ENCODE assay signal across 9 cellular contexts in the genomic region with DNA sequence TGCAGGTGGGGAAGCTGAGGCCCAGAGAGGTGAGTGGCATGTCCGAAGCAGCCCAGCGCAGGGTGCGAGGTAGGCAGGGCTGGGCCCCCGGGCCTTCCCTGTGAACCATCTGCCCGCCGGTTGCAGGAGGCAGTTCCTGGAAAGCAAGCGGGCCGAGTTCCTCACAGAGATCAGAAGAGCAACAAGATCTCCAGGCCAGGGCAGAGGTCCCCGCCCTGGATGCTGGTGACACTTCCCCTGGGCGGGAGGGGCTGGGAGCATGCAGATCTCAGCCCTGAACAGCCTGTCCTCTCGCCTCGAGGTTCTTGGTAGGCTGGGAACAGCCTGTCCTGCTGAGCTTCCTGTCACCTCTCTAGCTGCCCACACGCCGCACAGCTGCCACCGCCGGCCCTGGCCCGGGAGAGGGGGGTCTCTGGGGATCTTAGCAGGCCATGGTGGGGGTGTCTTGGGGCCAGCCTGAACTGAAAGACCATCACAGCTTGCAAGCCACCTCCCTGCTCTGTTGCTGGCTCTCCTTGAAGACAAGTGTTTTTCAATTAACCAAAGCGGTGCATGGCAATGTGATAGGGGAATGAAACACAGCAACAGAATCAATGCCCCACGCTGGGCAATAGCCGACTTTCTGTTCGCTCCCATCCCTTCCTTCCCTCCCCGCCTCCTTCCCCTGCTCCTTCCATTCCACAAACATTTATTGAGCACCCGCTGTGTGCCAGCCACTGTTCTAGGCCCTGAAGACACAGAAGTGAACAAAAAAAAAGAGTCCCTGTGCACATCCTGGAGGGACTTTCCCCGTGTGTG. TPM values are rescaled to one million over a fixed set of nuclear protein-coding genes. Genes with fewer than 3 reads are reported as not detected.
DNase-seq lines count a peak whose midpoint lies in the region; ATAC-seq, FAIRE-seq and TF ChIP-seq lines count a peak whose summit lies in the region.
"Had no signal": no experiment of that assay in that cellular context is flagged by ENCODE, and none has a peak within 500 bp of the region (broad histone marks: within the 10 kb centered on the region; RNA-seq: fewer than 3 reads in every experiment).

No MANE protein-coding gene starts in this region.

- H3K9me2 ChIP-seq in PC-3 (replicated peaks; ENCODE audit: low read length), result no peaks in the 10 kb centered on the region

- in situ Hi-C loops in GM13977 (cut with MboI; ENCODE audit: low pct_unique_long_range_greater_than_20kb, low sequenced_read_pairs, unreplicated experiment), result no loop called here

- no peaks in the 10 kb centered on the region for H3K36me3 ChIP-seq in H1 (ENCODE audit: control insufficient read depth in 2 of 4, insufficient read depth in 4 of 4, low read length in 3 of 4)
- no peaks in the 10 kb centered on the region for H3K36me3 ChIP-seq in PC-3 (ENCODE audit: low read depth, low read length)
- H3K36me3 ChIP-seq: cardiac muscle cell had no signal

- H3K4me2 ChIP-seq in H1 (ENCODE audit: insufficient read depth in 1 of 2, low read depth in 2 of 2, low read length in 2 of 2), result no peak overlapping the region
- no peak overlapping the region for H3K4me2 ChIP-seq in PC-3 (ENCODE audit: low read length)

- H2AFZ ChIP-seq in H1 (ENCODE audit: low read length) (no peak overlapping the region), PC-3 (ENCODE audit: low read length) (no peak overlapping the region)

- H3K27me3 ChIP-seq in H1 (replicated peaks in 1 of 4; ENCODE audit: control insufficient read depth in 3 of 4, extremely low read depth in 1 of 4, insufficient read depth in 3 of 4, low read length in 3 of 4) (no peaks in the 10 kb centered on the region), PC-3 (ENCODE audit: low read length) (no peaks in the 10 kb centered on the region)
- H3K27me3 ChIP-seq: cardiac muscle cell had no signal

- no TSS peak for BruUV-seq in PC-3 (replicated peaks; lab: Mats Ljungman, UMichigan)

- no peaks in the 10 kb centered on the region for H3F3A ChIP-seq in PC-3 (ENCODE audit: low read length, unreplicated experiment)

- no peak overlapping the region for H2BK5ac ChIP-seq in H1 (ENCODE audit: low read depth, low read length)

- H4K91ac ChIP-seq in H1 (replicated peaks; ENCODE audit: insufficient read length, low read length), result no peak overlapping the region

- peak; percentile 37 for ATAC-seq in HG03342 (IDR thresholded peaks at IDR 0.05; ENCODE audit: unreplicated experiment)
- ATAC-seq in activated CD4-positive, alpha-beta T cell treated with anti-CD3 and anti-CD28 coated beads for 36 hours, result peak; percentile 55
- peak; percentile 94 for ATAC-seq in sciatic nerve
- ATAC-seq in PC-3, result no peak
- no peak for ATAC-seq in GM18519 (IDR thresholded peaks at IDR 0.05; ENCODE audit: low FRiP score, unreplicated experiment)

- H3K79me1 ChIP-seq in H1 (ENCODE audit: low read depth, low read length), result no peaks in the 10 kb centered on the region

- H3K27ac ChIP-seq in H1 (ENCODE audit: low read depth, low read length) (no peak overlapping the region), PC-3 (ENCODE audit: low read length) (no peak overlapping the region)
- H3K27ac ChIP-seq: cardiac muscle cell had no signal

- no peak overlapping the region for H3K23ac ChIP-seq in H1 (ENCODE audit: insufficient read length)

- 82% methylated on average over 20 of the region's 24 CpGs; no CpG with 5 or more reads in 1 of the 2 experiments for WGBS in H1 (ENCODE audit: extremely low coverage in 1 of 2, insufficient coverage in 1 of 2, insufficient read length in 1 of 2, insufficient replicate concordance in 2 of 2, low coverage in 1 of 2, low lambda C conversion rate in 2 of 2, missing lambda C conversion rate in 1 of 2), 2 experiments

- no peak overlapping the region for H3K9ac ChIP-seq in H1 (replicated peaks in 1 of 4; ENCODE audit: extremely low read depth in 1 of 4, low read depth in 3 of 4, low read length in 3 of 4)
- no peak overlapping the region for H3K9ac ChIP-seq in PC-3 (ENCODE audit: low read length)

- H3K36me3 Mint-ChIP-seq in activated CD4-positive, alpha-beta T cell treated with anti-CD3 and anti-CD28 coated beads for 36 hours (ENCODE audit: low read depth), result peaks cover 2% of the 10 kb centered on the region

- H3K4me1 ChIP-seq in H1 (replicated peaks in 1 of 4; ENCODE audit: control insufficient read depth in 3 of 4, insufficient read depth in 4 of 4, low read length in 3 of 4) (no peaks in the 10 kb centered on the region; a peak in 2 of 7 replicates), PC-3 (ENCODE audit: insufficient read depth, low read length) (no peaks in the 10 kb centered on the region)

- POLR2A ChIA-PET in activated CD4-positive, alpha-beta T cell treated with anti-CD3 and anti-CD28 coated beads for 36 hours (lab: Charles Lee), result interaction anchor here (0.6 to 3.7 kb wide), 28 partner anchors 10 to 266 kb away, joined by 3 to 79 read pairs (median 5); partner anchors contain the start of gene SOCS1
- POLR2A ChIA-PET in H1 (lab: Charles Lee; ENCODE audit: partially characterized antibody) (interaction anchor here (1.0 to 1.6 kb wide), 4 partner anchors 12 to 73 kb away, joined by 3 to 4 read pairs (median 4); partner anchors contain the start of gene SOCS1), PC-3 (lab: Charles Lee; ENCODE audit: unreplicated experiment) (no interaction called here)

- H4K8ac ChIP-seq in H1 (ENCODE audit: extremely low read depth, insufficient read depth, low read length), result no peak overlapping the region

- H2BK120ac ChIP-seq in H1 (replicated peaks; ENCODE audit: low read depth, low read length), result no peak overlapping the region

- no peak overlapping the region for H3K14ac ChIP-seq in H1 (ENCODE audit: insufficient read length)

- peak overlapping the region; percentile 98 for H3K27ac Mint-ChIP-seq in activated CD4-positive, alpha-beta T cell treated with anti-CD3 and anti-CD28 coated beads for 36 hours

- H3K79me2 ChIP-seq in H1 (ENCODE audit: control insufficient read depth in 1 of 2, insufficient read depth in 2 of 2, low read length in 2 of 2) (no peaks in the 10 kb centered on the region), PC-3 (ENCODE audit: low read length) (no peaks in the 10 kb centered on the region)

- H4K20me1 ChIP-seq in H1 (replicated peaks in 1 of 2; ENCODE audit: control insufficient read depth in 1 of 2, insufficient read depth in 2 of 2, low read length in 2 of 2) (no peaks in the 10 kb centered on the region), PC-3 (ENCODE audit: low read length) (no peaks in the 10 kb centered on the region)

- H3K27me3 Mint-ChIP-seq in activated CD4-positive, alpha-beta T cell treated with anti-CD3 and anti-CD28 coated beads for 36 hours, result no peaks in the 10 kb centered on the region

- H3K4me3 ChIP-seq in H1 (ENCODE audit: extremely low read depth in 1 of 4, insufficient read depth in 2 of 4, low read depth in 3 of 4, low read length in 4 of 4) (no peak overlapping the region), PC-3 (ENCODE audit: low read length) (no peak overlapping the region)
- H3K4me3 ChIP-seq: cardiac muscle cell had no signal

- H2BK12ac ChIP-seq in H1 (ENCODE audit: low read depth, low read length), result no peak overlapping the region

- peak overlapping the region; percentile 54 for H3K4me3 Mint-ChIP-seq in activated CD4-positive, alpha-beta T cell treated with anti-CD3 and anti-CD28 coated beads for 36 hours

- no peak overlapping the region for H2BK20ac ChIP-seq in H1 (ENCODE audit: low read length)

- TF ChIP-seq RAD21 in H1 (IDR thresholded peaks at IDR 0.05 in 1 of 2, conservative IDR thresholded peaks at IDR 0.05 in 1 of 2; ENCODE audit: low read depth in 2 of 2, low read length in 2 of 2), result no peak; a peak in 1 of 4 replicates

- H3K4me1 Mint-ChIP-seq in activated CD4-positive, alpha-beta T cell treated with anti-CD3 and anti-CD28 coated beads for 36 hours, result peaks cover 61% of the 10 kb centered on the region

- TF ChIP-seq CTCF in GM13977 (IDR thresholded peaks at IDR 0.05; ENCODE audit: extremely low read depth, insufficient read depth, missing control alignments) (no peak), H1 (IDR thresholded peaks at IDR 0.05; ENCODE audit: control extremely low read depth in 1 of 3, insufficient read depth in 1 of 3, low read depth in 1 of 3, low read length in 3 of 3) (no peak), PC-3 (conservative IDR thresholded peaks at IDR 0.05; ENCODE audit: low read depth, low read length) (no peak)

- H3K9me3 ChIP-seq in H1 (ENCODE audit: insufficient read depth in 2 of 2, low read depth in 1 of 2, low read length in 1 of 2), result peaks cover under 1 to 1% of the 10 kb centered on the region in 2 experiments; a peak in 3 of 4 replicates
- H3K9me3 ChIP-seq in PC-3 (ENCODE audit: low read length), result no peaks in the 10 kb centered on the region

- DNase-seq in GM13977 (ENCODE audit: low spot score), result peak; percentile 73
- peak; percentile 88 for DNase-seq in activated CD4-positive, alpha-beta T cell treated with anti-CD3 and anti-CD28 coated beads for 36 hours
- no peak for DNase-seq in H1 (ENCODE audit: low read depth in 1 of 2, low spot score in 2 of 2)
- no peak for DNase-seq in sciatic nerve (ENCODE audit: low spot score)
- no peak for DNase-seq in NCI-H2029 treated with DMSO at 0.1 percent for 48 hours (lab: John Stamatoyannopoulos, UW)
- DNase-seq in PC-3, result no peak

- no peak for TF ChIP-seq EP300 in H1 (IDR thresholded peaks at IDR 0.05; ENCODE audit: borderline replicate concordance in 1 of 2, low read depth in 2 of 2, low read length in 2 of 2)

- H3K4ac ChIP-seq in H1 (replicated peaks; ENCODE audit: insufficient read length, low read depth, low read length), result no peak overlapping the region

- H3K56ac ChIP-seq in H1 (replicated peaks; ENCODE audit: insufficient read length, low read depth, low read length), result no peak overlapping the region

- H2AK5ac ChIP-seq in H1 (ENCODE audit: low read depth, low read length), result no peak overlapping the region

- intact Hi-C loops in activated CD4-positive, alpha-beta T cell treated with anti-CD3 and anti-CD28 coated beads for 36 hours (cut with DNase I, micrococcal nuclease), result loop anchor here (2.0 to 5.0 kb wide), 6 partner anchors 17 to 353 kb away; no protein-coding TSS in a partner anchor
- intact Hi-C loops in sciatic nerve (cut with DNase I) (loop anchor here (10.0 kb wide), 1 partner anchor 79 kb away; no protein-coding TSS in a partner anchor), PC-3 (cut with micrococcal nuclease) (no loop called here)

- no peak overlapping the region for H4K5ac ChIP-seq in H1 (ENCODE audit: insufficient read length, low read depth, low read length)

- H3K9me3 Mint-ChIP-seq in activated CD4-positive, alpha-beta T cell treated with anti-CD3 and anti-CD28 coated beads for 36 hours (ENCODE audit: low read depth), result peaks cover 1% of the 10 kb centered on the region

- H3K23me2 ChIP-seq in H1 (ENCODE audit: low read depth, low read length), result peaks cover 3% of the 10 kb centered on the region; the same call in 1 of the 2 replicates

- H3K18ac ChIP-seq in H1 (ENCODE audit: extremely low read depth, low read length), result no peak overlapping the region

- CTCF ChIA-PET in activated CD4-positive, alpha-beta T cell treated with anti-CD3 and anti-CD28 coated beads for 36 hours (lab: Charles Lee), result interaction anchor here (0.8 to 2.6 kb wide), 12 partner anchors 8 to 844 kb away, joined by 3 to 18 read pairs (median 7); partner anchors contain the start of gene SOCS1
- CTCF ChIA-PET in H1 (lab: Charles Lee; ENCODE audit: partially characterized antibody) (interaction anchor here (0.6 to 1.1 kb wide), 4 partner anchors 39 to 260 kb away, joined by 3 read pairs; no protein-coding TSS in a partner anchor), PC-3 (lab: Charles Lee) (no interaction called here)

- TF ChIP-seq POLR2A in H1 (IDR thresholded peaks at IDR 0.05; ENCODE audit: control extremely low read depth in 1 of 2, low read depth in 2 of 2, low read length in 2 of 2), result no peak

- FAIRE-seq in H1 (lab: Jason Lieb, UNC), result no peak

- no peak overlapping the region for H2BK15ac ChIP-seq in H1 (ENCODE audit: low read length)

RNA-seq across cellular contexts. Expression of gene SOCS1, which starts 31.7 kb away (rescaled TPM):
- 100 to 1,000 TPM in 1 of 2 experiments, 10 to 100 TPM in 1; 100.0 to 103 TPM for total RNA-seq in activated CD4-positive, alpha-beta T cell treated with anti-CD3 and anti-CD28 coated beads for 36 hours
- total RNA-seq in H1 (2021; fragmentation: NEBNext Ultra II Directional; extraction: Animal tissue kit (Norgen Biotek cat#: 25700)), result 48.9 and 49.8 TPM in 2 replicates
- polyA plus RNA-seq in H1 (2011; rRNA removed), result 21.0 and 46.5 TPM in 2 replicates
- polyA plus RNA-seq in H1 (2011; cell fraction: cytosol; rRNA removed), result 17.0 TPM
- polyA plus RNA-seq in H1 (2011; cell fraction: nucleus; rRNA removed), result 36.0 TPM
- 9.9 to 28.9 TPM (median 25.5 TPM) in 4 replicates for polyA plus RNA-seq in H1 (2012, experiment 1 of 2)
- 20.5 TPM for polyA plus RNA-seq in H1 (2012, experiment 2 of 2)
- polyA plus RNA-seq in H1 (2013, experiment 1 of 2), result 83.3 TPM
- polyA plus RNA-seq in H1 (2013, experiment 2 of 2), result 90.5 TPM
- 1.7 and 4.1 TPM in 2 replicates for polyA minus RNA-seq in H1 (2011; rRNA and poly(A)+ RNA removed)
- 22.5 TPM for polyA minus RNA-seq in H1 (2011; cell fraction: cytosol; rRNA and poly(A)+ RNA removed)
- 60.0 TPM for polyA minus RNA-seq in H1 (2011; cell fraction: nucleus; rRNA and poly(A)+ RNA removed)
- total RNA-seq in sciatic nerve (4.3 TPM), PC-3 (2014; rRNA removed) (12.5 and 15.5 TPM in 2 replicates)

RNA-seq across cellular contexts. Expression of gene TNP2, which starts 44.8 kb away (rescaled TPM):
- total RNA-seq in activated CD4-positive, alpha-beta T cell treated with anti-CD3 and anti-CD28 coated beads for 36 hours, result not detected
- not detected in 2 replicates for total RNA-seq in H1 (2021; fragmentation: NEBNext Ultra II Directional; extraction: Animal tissue kit (Norgen Biotek cat#: 25700))
- polyA plus RNA-seq in H1 (2011; rRNA removed), result not detected in 2 replicates
- not detected for polyA plus RNA-seq in H1 (2011; cell fraction: cytosol; rRNA removed)
- not detected for polyA plus RNA-seq in H1 (2011; cell fraction: nucleus; rRNA removed)
- not detected in 4 replicates for polyA plus RNA-seq in H1 (2012, experiment 1 of 2)
- not detected for polyA plus RNA-seq in H1 (2012, experiment 2 of 2)
- polyA plus RNA-seq in H1 (2013, experiment 1 of 2), result not detected
- polyA plus RNA-seq in H1 (2013, experiment 2 of 2), result not detected
- not detected in 2 replicates for polyA minus RNA-seq in H1 (2011; rRNA and poly(A)+ RNA removed)
- polyA minus RNA-seq in H1 (2011; cell fraction: cytosol; rRNA and poly(A)+ RNA removed), result not detected
- polyA minus RNA-seq in H1 (2011; cell fraction: nucleus; rRNA and poly(A)+ RNA removed), result not detected
- total RNA-seq in sciatic nerve, result not detected
- total RNA-seq in PC-3 (2014; rRNA removed), result not detected in 2 replicates
- total RNA-seq: cardiac muscle cell had no signal
- polyA plus RNA-seq: cardiac muscle cell had no signal

RNA-seq across cellular contexts. Expression of gene PRM3, which starts 49.1 kb away (rescaled TPM):
- total RNA-seq in activated CD4-positive, alpha-beta T cell treated with anti-CD3 and anti-CD28 coated beads for 36 hours, result not detected
- not detected in 2 replicates for total RNA-seq in H1 (2021; fragmentation: NEBNext Ultra II Directional; extraction: Animal tissue kit (Norgen Biotek cat#: 25700))
- not detected in 2 replicates for polyA plus RNA-seq in H1 (2011; rRNA removed)
- polyA plus RNA-seq in H1 (2011; cell fraction: cytosol; rRNA removed), result not detected
- not detected for polyA plus RNA-seq in H1 (2011; cell fraction: nucleus; rRNA removed)
- polyA plus RNA-seq in H1 (2012, experiment 1 of 2), result not detected in 4 replicates
- not detected for polyA plus RNA-seq in H1 (2012, experiment 2 of 2)
- not detected for polyA plus RNA-seq in H1 (2013, experiment 1 of 2)
- polyA plus RNA-seq in H1 (2013, experiment 2 of 2), result not detected
- polyA minus RNA-seq in H1 (2011; rRNA and poly(A)+ RNA removed), result not detected in 2 replicates
- polyA minus RNA-seq in H1 (2011; cell fraction: cytosol; rRNA and poly(A)+ RNA removed), result not detected
- polyA minus RNA-seq in H1 (2011; cell fraction: nucleus; rRNA and poly(A)+ RNA removed), result not detected
- total RNA-seq in sciatic nerve (not detected), PC-3 (2014; rRNA removed) (not detected in 2 replicates)
- total RNA-seq: cardiac muscle cell had no signal
- polyA plus RNA-seq: cardiac muscle cell had no signal

RNA-seq across cellular contexts. Expression of gene PRM2, which starts 52.0 kb away (rescaled TPM):
- not detected for total RNA-seq in activated CD4-positive, alpha-beta T cell treated with anti-CD3 and anti-CD28 coated beads for 36 hours
- not detected in 2 replicates for total RNA-seq in H1 (2021; fragmentation: NEBNext Ultra II Directional; extraction: Animal tissue kit (Norgen Biotek cat#: 25700))
- polyA plus RNA-seq in H1 (2011; rRNA removed), result not detected in 2 replicates
- not detected for polyA plus RNA-seq in H1 (2011; cell fraction: cytosol; rRNA removed)
- not detected for polyA plus RNA-seq in H1 (2011; cell fraction: nucleus; rRNA removed)
- polyA plus RNA-seq in H1 (2012, experiment 1 of 2), result not detected in 4 replicates
- polyA plus RNA-seq in H1 (2012, experiment 2 of 2), result not detected
- polyA plus RNA-seq in H1 (2013, experiment 1 of 2), result not detected
- polyA plus RNA-seq in H1 (2013, experiment 2 of 2), result not detected
- polyA minus RNA-seq in H1 (2011; rRNA and poly(A)+ RNA removed), result not detected in 2 replicates
- not detected for polyA minus RNA-seq in H1 (2011; cell fraction: cytosol; rRNA and poly(A)+ RNA removed)
- polyA minus RNA-seq in H1 (2011; cell fraction: nucleus; rRNA and poly(A)+ RNA removed), result not detected
- total RNA-seq in sciatic nerve (not detected), PC-3 (2014; rRNA removed) (not detected in 2 replicates)
- polyA plus RNA-seq: cardiac muscle cell had no signal

RNA-seq across cellular contexts. Expression of gene PRM1, which starts 56.8 kb away (rescaled TPM):
- not detected for total RNA-seq in activated CD4-positive, alpha-beta T cell treated with anti-CD3 and anti-CD28 coated beads for 36 hours
- 0.82 and 0.92 TPM in 2 replicates for total RNA-seq in H1 (2021; fragmentation: NEBNext Ultra II Directional; extraction: Animal tissue kit (Norgen Biotek cat#: 25700))
- 0.54 TPM in 1 of 2 replicates, not detected in the other for polyA plus RNA-seq in H1 (2011; rRNA removed)
- polyA plus RNA-seq in H1 (2011; cell fraction: cytosol; rRNA removed), result 0.65 TPM
- 0.47 TPM for polyA plus RNA-seq in H1 (2011; cell fraction: nucleus; rRNA removed)
- polyA plus RNA-seq in H1 (2012, experiment 1 of 2), result 0.60 to 1.1 TPM in 2 of 4 replicates, not detected in the others
- polyA plus RNA-seq in H1 (2012, experiment 2 of 2), result not detected
- 1.3 TPM for polyA plus RNA-seq in H1 (2013, experiment 1 of 2)
- 0.68 TPM for polyA plus RNA-seq in H1 (2013, experiment 2 of 2)
- not detected in 2 replicates for polyA minus RNA-seq in H1 (2011; rRNA and poly(A)+ RNA removed)
- not detected for polyA minus RNA-seq in H1 (2011; cell fraction: cytosol; rRNA and poly(A)+ RNA removed)
- not detected for polyA minus RNA-seq in H1 (2011; cell fraction: nucleus; rRNA and poly(A)+ RNA removed)
- total RNA-seq in sciatic nerve (not detected), PC-3 (2014; rRNA removed) (not detected in 2 replicates)
- total RNA-seq: cardiac muscle cell had no signal
- polyA plus RNA-seq: cardiac muscle cell had no signal

Comparison
In these comparisons a context has a peak if more than half of its experiments do, and no peak if none do; other contexts are left out.
1. DNase-seq: peak in GM13977 (single experiment) and activated CD4-positive, alpha-beta T cell treated with anti-CD3 and anti-CD28 coated beads for 36 hours (single experiment); none in H1 (0 of 2), sciatic nerve (single experiment), NCI-H2029 treated with DMSO at 0.1 percent for 48 hours (single experiment) and PC-3 (single experiment).
2. ATAC-seq: peak in HG03342 (single experiment), activated CD4-positive, alpha-beta T cell treated with anti-CD3 and anti-CD28 coated beads for 36 hours (single experiment) and sciatic nerve (single experiment); none in PC-3 (single experiment) and GM18519 (single experiment).